In genomic region chr2:47904903-47905453, GRCh38 we compare ENCODE assay signal across 1 cellular context.
TF ChIP-seq lines count a peak whose summit lies in the region.

No MANE protein-coding gene starts in this region.

TF ChIP-seq in K562, 482 proteins besides CTCF, POLR2A, EP300 and RAD21 (continued from another document and continues in another):
- TF ChIP-seq MLLT1 (IDR thresholded peaks at IDR 0.05) (peak; percentile 10 to 20; a peak in 1 of 4 replicates), MIER1 (IDR thresholded peaks at IDR 0.05; ENCODE audit: low read depth) (no peak), ZBTB2 (IDR thresholded peaks at IDR 0.05) (no peak), HINFP (tag; conservative IDR thresholded peaks at IDR 0.05; ENCODE audit: low read depth) (no peak), TAL1 (IDR thresholded peaks at IDR 0.05) (no peak), U2AF2 (optimal IDR thresholded peaks at IDR 0.05; ENCODE audit: low read depth, low read length) (no peak), AFF1 (IDR thresholded peaks at IDR 0.05; ENCODE audit: low read depth in 1 of 2, partially characterized antibody in 2 of 2) (peak in 1 of 2 experiments; percentile 20), BRF2 (IDR thresholded peaks at IDR 0.05; ENCODE audit: borderline replicate concordance, insufficient read depth, insufficient read length) (no peak), HNRNPL (IDR thresholded peaks at IDR 0.05; ENCODE audit: low read depth, low read length) (no peak), ARID2 (IDR thresholded peaks at IDR 0.05) (no peak), ZNF57 (CRISPR knock-in tag; IDR thresholded peaks at IDR 0.05) (no peak), FOXJ2 (tag; IDR thresholded peaks at IDR 0.05) (no peak), PTBP1 (IDR thresholded peaks at IDR 0.05; ENCODE audit: low read depth, low read length) (no peak), MAFK (IDR thresholded peaks at IDR 0.05; ENCODE audit: low read length) (no peak), WHSC1 (IDR thresholded peaks at IDR 0.05; ENCODE audit: low read length) (no peak), HDAC8 (tag; IDR thresholded peaks at IDR 0.05) (no peak), CREB5 (CRISPR knock-in tag; IDR thresholded peaks at IDR 0.05) (no peak), MAZ (CRISPR knock-in tag; conservative IDR thresholded peaks at IDR 0.05 in 1 of 2, IDR thresholded peaks at IDR 0.05 in 1 of 2) (peak in 1 of 2 experiments; percentile 11; a peak in 1 of 4 replicates), VEZF1 (CRISPR knock-in tag; IDR thresholded peaks at IDR 0.05) (peak; percentile 46; the same call in 1 of the 2 replicates), FOSL1 (tag; conservative IDR thresholded peaks at IDR 0.05) (no peak), ZBTB17 (CRISPR knock-in tag; IDR thresholded peaks at IDR 0.05) (no peak), NFE2L1 (tag; IDR thresholded peaks at IDR 0.05; ENCODE audit: borderline replicate concordance, low read depth) (no peak), RNF219 (CRISPR knock-in tag; IDR thresholded peaks at IDR 0.05) (no peak), PURB (CRISPR knock-in tag; IDR thresholded peaks at IDR 0.05; ENCODE audit: low read depth) (no peak), LCOR (CRISPR knock-in tag; IDR thresholded peaks at IDR 0.05) (no peak), HDGF (IDR thresholded peaks at IDR 0.05) (no peak), CEBPB (tag; IDR thresholded peaks at IDR 0.05) (no peak), FOXK1 (CRISPR knock-in tag; IDR thresholded peaks at IDR 0.05; ENCODE audit: borderline replicate concordance) (no peak), ZNF780A (CRISPR knock-in tag; IDR thresholded peaks at IDR 0.05) (no peak), IRF1 (CRISPR knock-in tag; IDR thresholded peaks at IDR 0.05; ENCODE audit: borderline replicate concordance) (no peak), MYBL2 (IDR thresholded peaks at IDR 0.05; ENCODE audit: low read depth) (no peak), MYBL2 (CRISPR knock-in tag; IDR thresholded peaks at IDR 0.05; ENCODE audit: borderline replicate concordance) (no peak), SPI1 (IDR thresholded peaks at IDR 0.05; ENCODE audit: borderline replicate concordance, low read depth, low read length) (no peak), PRDM10 (IDR thresholded peaks at IDR 0.05; ENCODE audit: partially characterized antibody) (peak; percentile 52), CREB1 (IDR thresholded peaks at IDR 0.05) (no peak), CREB1 (CRISPR knock-in tag; IDR thresholded peaks at IDR 0.05) (no peak), BRD4 (IDR thresholded peaks at IDR 0.05) (no peak), GABPA (tag; conservative IDR thresholded peaks at IDR 0.05; ENCODE audit: low read depth) (no peak), UBTF (IDR thresholded peaks at IDR 0.05; ENCODE audit: borderline replicate concordance in 1 of 2, low read depth in 2 of 2, low read length in 2 of 2) (peak; percentile 44 to 73; a peak in 1 of 4 replicates)
